In genomic region chr7:83338277-83338950, GRCh38 we compare ENCODE assay signal across 6 cellular contexts.
"Had no signal": no experiment of that assay in that cellular context is flagged by ENCODE, and none has a peak within 500 bp of the region (broad histone marks: within the 10 kb centered on the region; RNA-seq: fewer than 3 reads in every experiment).

No MANE protein-coding gene starts in this region.

- H3K27ac Mint-ChIP-seq: GM23338, H9 had no signal

- H3K4me3 Mint-ChIP-seq: GM23338, H9 had no signal

- H3K4me3 ChIP-seq: GM23338, K562 had no signal

- H3K9me3 Mint-ChIP-seq: GM23338 had no signal

- DNase-seq: H9, HCEC 1CT, IMR-90, KG1 had no signal

- H2AFZ ChIP-seq: GM23338 had no signal

- ATAC-seq: GM23338, K562 had no signal

- H3K4me2 ChIP-seq: GM23338 had no signal
